1 cellular context compared by ENCODE assay signal in the genomic region with DNA sequence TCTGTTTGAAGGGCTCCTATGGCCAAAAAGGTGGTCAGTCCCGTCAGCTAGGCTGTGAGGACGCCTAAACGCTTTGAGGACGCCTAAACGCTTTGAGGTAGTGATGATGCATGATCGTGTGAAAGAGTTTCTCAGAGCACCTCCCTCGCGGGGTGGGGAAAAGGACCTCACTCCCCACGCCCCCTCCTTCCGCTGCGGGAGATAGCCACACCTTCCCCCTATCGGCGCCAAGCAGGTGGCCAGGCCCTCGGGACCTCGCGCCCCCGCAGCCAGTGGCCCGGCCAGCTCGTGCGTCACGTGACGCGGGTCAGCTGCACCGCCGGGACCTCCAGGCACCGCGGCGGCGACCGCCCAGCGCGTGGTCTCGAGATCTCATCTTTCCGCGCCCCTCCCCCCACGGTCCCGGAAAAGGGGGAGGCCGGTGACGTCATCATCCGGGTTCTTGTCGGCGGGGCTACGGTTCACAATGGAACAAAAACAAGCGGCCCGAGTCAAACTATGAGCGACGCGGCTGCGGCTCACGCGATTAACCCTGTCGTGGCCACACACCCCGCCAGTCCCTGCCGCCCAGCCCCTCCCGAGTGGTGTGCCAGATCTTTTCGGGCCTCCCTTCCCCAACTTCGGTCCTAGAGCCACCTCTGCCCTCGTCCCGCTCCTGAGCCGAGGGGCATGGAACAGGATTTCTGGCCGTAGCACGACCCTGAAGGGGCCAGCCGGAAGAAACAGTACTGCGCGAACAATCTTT.
TF ChIP-seq lines count a peak whose summit lies in the region.

No MANE protein-coding gene starts in this region.

TF ChIP-seq in GM12878, 131 proteins besides CTCF, POLR2A, EP300 and RAD21 (continued from another document and continues in another):
- TF ChIP-seq, protein P1, sequence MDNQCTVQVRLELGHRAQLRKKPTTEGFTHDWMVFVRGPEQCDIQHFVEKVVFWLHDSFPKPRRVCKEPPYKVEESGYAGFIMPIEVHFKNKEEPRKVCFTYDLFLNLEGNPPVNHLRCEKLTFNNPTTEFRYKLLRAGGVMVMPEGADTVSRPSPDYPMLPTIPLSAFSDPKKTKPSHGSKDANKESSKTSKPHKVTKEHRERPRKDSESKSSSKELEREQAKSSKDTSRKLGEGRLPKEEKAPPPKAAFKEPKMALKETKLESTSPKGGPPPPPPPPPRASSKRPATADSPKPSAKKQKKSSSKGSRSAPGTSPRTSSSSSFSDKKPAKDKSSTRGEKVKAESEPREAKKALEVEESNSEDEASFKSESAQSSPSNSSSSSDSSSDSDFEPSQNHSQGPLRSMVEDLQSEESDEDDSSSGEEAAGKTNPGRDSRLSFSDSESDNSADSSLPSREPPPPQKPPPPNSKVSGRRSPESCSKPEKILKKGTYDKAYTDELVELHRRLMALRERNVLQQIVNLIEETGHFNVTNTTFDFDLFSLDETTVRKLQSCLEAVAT (IDR thresholded peaks at IDR 0.05): peak; percentile 95
- peak; percentile 77; the same call in 1 of the 2 replicates for TF ChIP-seq ZBED1 (IDR thresholded peaks at IDR 0.05; ENCODE audit: borderline replicate concordance)
- no peak for TF ChIP-seq HDAC2 (IDR thresholded peaks at IDR 0.05)
- TF ChIP-seq CEBPB (IDR thresholded peaks at IDR 0.05; ENCODE audit: borderline replicate concordance in 1 of 2, low read depth in 2 of 2, low read length in 2 of 2): no peak
- TF ChIP-seq ZNF217 (IDR thresholded peaks at IDR 0.05): peak; percentile 44; the same call in 1 of the 2 replicates
- no peak for TF ChIP-seq RFX5 (IDR thresholded peaks at IDR 0.05; ENCODE audit: low read depth, low read length)
- no peak; the same call in 1 of the 2 replicates for TF ChIP-seq SREBF1 (IDR thresholded peaks at IDR 0.05; ENCODE audit: low read length)
- no peak for TF ChIP-seq CHD4 (IDR thresholded peaks at IDR 0.05)
- TF ChIP-seq MYC (IDR thresholded peaks at IDR 0.05; ENCODE audit: insufficient read depth, insufficient read length, insufficient replicate concordance, low read length, severe bottlenecking): no peak
- 0 out of 2 replicates have a peak, but pooled peaks have one; percentile 1 for TF ChIP-seq RCOR1 (conservative IDR thresholded peaks at IDR 0.05; ENCODE audit: low read depth, low read length)
- TF ChIP-seq MAX (IDR thresholded peaks at IDR 0.05; ENCODE audit: low read depth, low read length): peak; percentile 87
- peak; percentile 50 for TF ChIP-seq EED (IDR thresholded peaks at IDR 0.05; ENCODE audit: low read depth)
- TF ChIP-seq NR2F1 (conservative IDR thresholded peaks at IDR 0.05): peak; percentile 96
- TF ChIP-seq, protein P2, sequence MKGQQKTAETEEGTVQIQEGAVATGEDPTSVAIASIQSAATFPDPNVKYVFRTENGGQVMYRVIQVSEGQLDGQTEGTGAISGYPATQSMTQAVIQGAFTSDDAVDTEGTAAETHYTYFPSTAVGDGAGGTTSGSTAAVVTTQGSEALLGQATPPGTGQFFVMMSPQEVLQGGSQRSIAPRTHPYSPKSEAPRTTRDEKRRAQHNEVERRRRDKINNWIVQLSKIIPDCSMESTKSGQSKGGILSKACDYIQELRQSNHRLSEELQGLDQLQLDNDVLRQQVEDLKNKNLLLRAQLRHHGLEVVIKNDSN (IDR thresholded peaks at IDR 0.05; ENCODE audit: borderline replicate concordance, extremely low read length, insufficient read depth, low read depth, low read length): peak; percentile 98
- no peak for TF ChIP-seq SIX5 (IDR thresholded peaks at IDR 0.05; ENCODE audit: low read depth, low read length, severe bottlenecking)
- TF ChIP-seq ZNF384 (IDR thresholded peaks at IDR 0.05; ENCODE audit: borderline replicate concordance, low read depth, low read length): peak; percentile 13; the same call in 1 of the 2 replicates
- TF ChIP-seq BRCA1 (IDR thresholded peaks at IDR 0.05; ENCODE audit: low read depth, low read length): peak; percentile 50
- TF ChIP-seq NR2C1 (IDR thresholded peaks at IDR 0.05): peak; percentile 62
- TF ChIP-seq IKZF1 (conservative IDR thresholded peaks at IDR 0.05): peak; percentile 98
- TF ChIP-seq HDGF (IDR thresholded peaks at IDR 0.05): peak; percentile 26; the same call in 1 of the 2 replicates
- TF ChIP-seq POU2F2 (IDR thresholded peaks at IDR 0.05; ENCODE audit: borderline replicate concordance, low read depth, low read length): peak; percentile 29; the same call in 1 of the 3 replicates
- no peak for TF ChIP-seq FOS (IDR thresholded peaks at IDR 0.05; ENCODE audit: borderline replicate concordance, extremely low read depth, insufficient read length)
- no peak for TF ChIP-seq CUX1 (IDR thresholded peaks at IDR 0.05; ENCODE audit: insufficient replicate concordance, low read depth, low read length)
- TF ChIP-seq PAX5 (IDR thresholded peaks at IDR 0.05; ENCODE audit: borderline replicate concordance, low read depth, low read length): peak; percentile 66; the same call in 1 of the 2 replicates
- TF ChIP-seq PBX3 (IDR thresholded peaks at IDR 0.05; ENCODE audit: insufficient replicate concordance, low read depth, low read length): peak; percentile 26
- TF ChIP-seq CHD1 (IDR thresholded peaks at IDR 0.05; ENCODE audit: low read depth, low read length): no peak
- TF ChIP-seq, protein P3, sequence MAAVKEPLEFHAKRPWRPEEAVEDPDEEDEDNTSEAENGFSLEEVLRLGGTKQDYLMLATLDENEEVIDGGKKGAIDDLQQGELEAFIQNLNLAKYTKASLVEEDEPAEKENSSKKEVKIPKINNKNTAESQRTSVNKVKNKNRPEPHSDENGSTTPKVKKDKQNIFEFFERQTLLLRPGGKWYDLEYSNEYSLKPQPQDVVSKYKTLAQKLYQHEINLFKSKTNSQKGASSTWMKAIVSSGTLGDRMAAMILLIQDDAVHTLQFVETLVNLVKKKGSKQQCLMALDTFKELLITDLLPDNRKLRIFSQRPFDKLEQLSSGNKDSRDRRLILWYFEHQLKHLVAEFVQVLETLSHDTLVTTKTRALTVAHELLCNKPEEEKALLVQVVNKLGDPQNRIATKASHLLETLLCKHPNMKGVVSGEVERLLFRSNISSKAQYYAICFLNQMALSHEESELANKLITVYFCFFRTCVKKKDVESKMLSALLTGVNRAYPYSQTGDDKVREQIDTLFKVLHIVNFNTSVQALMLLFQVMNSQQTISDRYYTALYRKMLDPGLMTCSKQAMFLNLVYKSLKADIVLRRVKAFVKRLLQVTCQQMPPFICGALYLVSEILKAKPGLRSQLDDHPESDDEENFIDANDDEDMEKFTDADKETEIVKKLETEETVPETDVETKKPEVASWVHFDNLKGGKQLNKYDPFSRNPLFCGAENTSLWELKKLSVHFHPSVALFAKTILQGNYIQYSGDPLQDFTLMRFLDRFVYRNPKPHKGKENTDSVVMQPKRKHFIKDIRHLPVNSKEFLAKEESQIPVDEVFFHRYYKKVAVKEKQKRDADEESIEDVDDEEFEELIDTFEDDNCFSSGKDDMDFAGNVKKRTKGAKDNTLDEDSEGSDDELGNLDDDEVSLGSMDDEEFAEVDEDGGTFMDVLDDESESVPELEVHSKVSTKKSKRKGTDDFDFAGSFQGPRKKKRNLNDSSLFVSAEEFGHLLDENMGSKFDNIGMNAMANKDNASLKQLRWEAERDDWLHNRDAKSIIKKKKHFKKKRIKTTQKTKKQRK (IDR thresholded peaks at IDR 0.05; ENCODE audit: low read depth, low read length): no peak
- TF ChIP-seq, protein P4, sequence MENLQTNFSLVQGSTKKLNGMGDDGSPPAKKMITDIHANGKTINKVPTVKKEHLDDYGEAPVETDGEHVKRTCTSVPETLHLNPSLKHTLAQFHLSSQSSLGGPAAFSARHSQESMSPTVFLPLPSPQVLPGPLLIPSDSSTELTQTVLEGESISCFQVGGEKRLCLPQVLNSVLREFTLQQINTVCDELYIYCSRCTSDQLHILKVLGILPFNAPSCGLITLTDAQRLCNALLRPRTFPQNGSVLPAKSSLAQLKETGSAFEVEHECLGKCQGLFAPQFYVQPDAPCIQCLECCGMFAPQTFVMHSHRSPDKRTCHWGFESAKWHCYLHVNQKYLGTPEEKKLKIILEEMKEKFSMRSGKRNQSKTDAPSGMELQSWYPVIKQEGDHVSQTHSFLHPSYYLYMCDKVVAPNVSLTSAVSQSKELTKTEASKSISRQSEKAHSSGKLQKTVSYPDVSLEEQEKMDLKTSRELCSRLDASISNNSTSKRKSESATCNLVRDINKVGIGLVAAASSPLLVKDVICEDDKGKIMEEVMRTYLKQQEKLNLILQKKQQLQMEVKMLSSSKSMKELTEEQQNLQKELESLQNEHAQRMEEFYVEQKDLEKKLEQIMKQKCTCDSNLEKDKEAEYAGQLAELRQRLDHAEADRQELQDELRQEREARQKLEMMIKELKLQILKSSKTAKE (IDR thresholded peaks at IDR 0.05; ENCODE audit: low read depth, poor library complexity, severe bottlenecking): peak; percentile 84
- no peak; the same call in 1 of the 2 replicates for TF ChIP-seq GABPA (IDR thresholded peaks at IDR 0.05; ENCODE audit: low read depth)
- no peak; the same call in 1 of the 2 replicates for TF ChIP-seq YY1 (IDR thresholded peaks at IDR 0.05; ENCODE audit: low read depth, low read length)
- no peak for TF ChIP-seq E2F8 (IDR thresholded peaks at IDR 0.05; ENCODE audit: low read depth, partially characterized antibody)
